In genomic region chr2:229297284-229297683, GRCh38 we compare ENCODE assay signal across 16 cellular contexts. TPM values are rescaled to one million over a fixed set of nuclear protein-coding genes. Genes with fewer than 3 reads are reported as not detected.
A peak's percentile ranks its signal among the peaks of the same experiment; 100 is the strongest.
DNase-seq lines count a peak whose midpoint lies in the region; ATAC-seq, FAIRE-seq and TF ChIP-seq lines count a peak whose summit lies in the region.
"Had no signal": no experiment of that assay in that cellular context is flagged by ENCODE, and none has a peak within 500 bp of the region (broad histone marks: within the 10 kb centered on the region; RNA-seq: fewer than 3 reads in every experiment).

No MANE protein-coding gene starts in this region.

- DNase-seq in MV-4-11 (lab: John Stamatoyannopoulos, UW): peak; percentile 87
- peak; percentile 15 for DNase-seq in bronchial epithelial cell (ENCODE audit: low read depth)
- DNase-seq in mesenchymal stem cell: no peak
- no peak for DNase-seq in activated naive CD8-positive, alpha-beta T cell treated with anti-CD3 and anti-CD28 coated beads, Interleukin-2, amount 50 U/mL, for 24 hours
- no peak for DNase-seq in WTC11 (ENCODE audit: low spot score)
- DNase-seq: activated naive CD8-positive, alpha-beta T cell treated with anti-CD3 and anti-CD28 coated beads, Interleukin-2, amount 10 ng/mL, durations not matched to agents 7 days and 5 days; CD4-positive, alpha-beta T cell; foreskin fibroblast; islet precursor cell; natural killer cell; SHP77 treated with DMSO at 0.1 percent for 48 hours had no signal

- no peaks in the 10 kb centered on the region for H3K36me3 Mint-ChIP-seq in activated naive CD8-positive, alpha-beta T cell treated with anti-CD3 and anti-CD28 coated beads, Interleukin-2, amount 50 U/mL, for 24 hours (ENCODE audit: low read depth)
- H3K36me3 Mint-ChIP-seq in WTC11: no peaks in the 10 kb centered on the region
- H3K36me3 Mint-ChIP-seq: activated naive CD8-positive, alpha-beta T cell treated with anti-CD3 and anti-CD28 coated beads, Interleukin-2, amount 10 ng/mL, durations not matched to agents 7 days and 5 days; IgD-negative memory B cell; natural killer cell had no signal

- TF ChIP-seq CTCF in bronchial epithelial cell (IDR thresholded peaks at IDR 0.05; ENCODE audit: insufficient read depth, low read length, severe bottlenecking) (no peak), WTC11 (IDR thresholded peaks at IDR 0.05) (no peak)

- H3K36me3 ChIP-seq in bronchial epithelial cell (ENCODE audit: control insufficient read depth, insufficient read depth, low read length) (no peaks in the 10 kb centered on the region), mesenchymal stem cell (ENCODE audit: control insufficient read depth in 1 of 2, insufficient read depth in 2 of 2, low read depth in 1 of 2, low read length in 2 of 2) (no peaks in the 10 kb centered on the region)

- H3K27ac Mint-ChIP-seq in activated naive CD8-positive, alpha-beta T cell treated with anti-CD3 and anti-CD28 coated beads, Interleukin-2, amount 50 U/mL, for 24 hours: no peak overlapping the region
- H3K27ac Mint-ChIP-seq in WTC11: no peak overlapping the region
- H3K27ac Mint-ChIP-seq: activated naive CD8-positive, alpha-beta T cell treated with anti-CD3 and anti-CD28 coated beads, Interleukin-2, amount 10 ng/mL, durations not matched to agents 7 days and 5 days; CD4-positive, alpha-beta T cell; IgD-negative memory B cell; natural killer cell had no signal

- no peak overlapping the region for H4K91ac ChIP-seq in mesenchymal stem cell (ENCODE audit: low read length)

- H3K18ac ChIP-seq in mesenchymal stem cell (ENCODE audit: low read depth in 1 of 2, low read length in 2 of 2): no peak overlapping the region

- CTCF ChIA-PET in WTC11 (lab: Charles Lee): interaction anchor here (0.5 kb wide), 1 partner anchor 239 kb away, joined by 5 read pairs; no protein-coding TSS in a partner anchor

- no peak overlapping the region for H2BK12ac ChIP-seq in mesenchymal stem cell (ENCODE audit: low read length in 2 of 2)

- no peak overlapping the region for H3K14ac ChIP-seq in mesenchymal stem cell (ENCODE audit: low read length in 2 of 2)

- H3K9ac ChIP-seq in mesenchymal stem cell (ENCODE audit: low read length): peak overlapping the region; percentile 56

- no peak overlapping the region for H4K8ac ChIP-seq in mesenchymal stem cell (ENCODE audit: low read length)

- H3K4me3 ChIP-seq in bronchial epithelial cell (ENCODE audit: low read depth, low read length) (no peak overlapping the region), mesenchymal stem cell (ENCODE audit: insufficient read depth in 1 of 2, low read depth in 1 of 2, low read length in 2 of 2) (no peak overlapping the region)

- ATAC-seq in GM18867 (IDR thresholded peaks at IDR 0.05; ENCODE audit: unreplicated experiment) (peak; percentile 45), GM21367 (IDR thresholded peaks at IDR 0.05; ENCODE audit: unreplicated experiment) (no peak), GM19455 (IDR thresholded peaks at IDR 0.05; ENCODE audit: unreplicated experiment) (no peak), WTC11 (no peak)
- no peak for ATAC-seq in activated naive CD8-positive, alpha-beta T cell treated with anti-CD3 and anti-CD28 coated beads, Interleukin-2, amount 50 U/mL, for 24 hours
- ATAC-seq: natural killer cell had no signal

- H3K9me3 ChIP-seq in mesenchymal stem cell (ENCODE audit: control insufficient read depth, low read length): no peaks in the 10 kb centered on the region

- no peaks in the 10 kb centered on the region for H3K27me3 Mint-ChIP-seq in activated naive CD8-positive, alpha-beta T cell treated with anti-CD3 and anti-CD28 coated beads, Interleukin-2, amount 50 U/mL, for 24 hours
- no peaks in the 10 kb centered on the region for H3K27me3 Mint-ChIP-seq in WTC11 (ENCODE audit: low read depth)
- H3K27me3 Mint-ChIP-seq: CD4-positive, alpha-beta T cell; IgD-negative memory B cell had no signal

- no peak overlapping the region for H2BK5ac ChIP-seq in mesenchymal stem cell (ENCODE audit: low read depth, low read length, poor library complexity, severe bottlenecking)

- no peaks in the 10 kb centered on the region for H3K27me3 ChIP-seq in bronchial epithelial cell (ENCODE audit: control insufficient read depth, insufficient read depth, low read length)
- H3K27me3 ChIP-seq in mesenchymal stem cell (ENCODE audit: control insufficient read depth in 1 of 2, insufficient read depth in 1 of 2, low read length in 2 of 2): no peaks in the 10 kb centered on the region

- H3K4ac ChIP-seq in mesenchymal stem cell (ENCODE audit: low read depth in 1 of 2, low read length in 2 of 2): no peak overlapping the region

- FAIRE-seq in bronchial epithelial cell (lab: Jason Lieb, UNC): peak; percentile 92

- no peak overlapping the region for H2BK120ac ChIP-seq in mesenchymal stem cell (ENCODE audit: low read depth, low read length)

- H2AK5ac ChIP-seq in mesenchymal stem cell (ENCODE audit: low read length, severe bottlenecking): no peak overlapping the region

- no peak overlapping the region for H3K4me2 ChIP-seq in mesenchymal stem cell (ENCODE audit: low read length, poor library complexity, severe bottlenecking)

- POLR2A ChIA-PET in WTC11 (lab: Charles Lee): no interaction called here

- WGBS in mesenchymal stem cell: 63% methylated on average over 6 of the region's 6 CpGs

- no peaks in the 10 kb centered on the region for H3K4me1 ChIP-seq in mesenchymal stem cell (ENCODE audit: control insufficient read depth, insufficient read depth, low read depth, low read length)

- H3K27ac ChIP-seq in mesenchymal stem cell (ENCODE audit: low read length, poor library complexity, severe bottlenecking): no peak overlapping the region
- H3K27ac ChIP-seq: VCaP had no signal

- no peaks in the 10 kb centered on the region for H3K9me3 Mint-ChIP-seq in activated naive CD8-positive, alpha-beta T cell treated with anti-CD3 and anti-CD28 coated beads, Interleukin-2, amount 50 U/mL, for 24 hours
- H3K9me3 Mint-ChIP-seq in WTC11: peaks cover 5% of the 10 kb centered on the region; the same call in 1 of the 2 replicates
- H3K9me3 Mint-ChIP-seq: CD4-positive, alpha-beta T cell had no signal

- H3K4me1 Mint-ChIP-seq in activated naive CD8-positive, alpha-beta T cell treated with anti-CD3 and anti-CD28 coated beads, Interleukin-2, amount 50 U/mL, for 24 hours: no peaks in the 10 kb centered on the region
- no peaks in the 10 kb centered on the region for H3K4me1 Mint-ChIP-seq in WTC11
- H3K4me1 Mint-ChIP-seq: activated naive CD8-positive, alpha-beta T cell treated with anti-CD3 and anti-CD28 coated beads, Interleukin-2, amount 10 ng/mL, durations not matched to agents 7 days and 5 days; IgD-negative memory B cell; natural killer cell had no signal

- H2BK15ac ChIP-seq in mesenchymal stem cell (ENCODE audit: low read depth, poor library complexity, severe bottlenecking): no peak overlapping the region

- no peak overlapping the region for H3K4me3 Mint-ChIP-seq in activated naive CD8-positive, alpha-beta T cell treated with anti-CD3 and anti-CD28 coated beads, Interleukin-2, amount 50 U/mL, for 24 hours
- H3K4me3 Mint-ChIP-seq in WTC11: no peak overlapping the region
- H3K4me3 Mint-ChIP-seq: activated naive CD8-positive, alpha-beta T cell treated with anti-CD3 and anti-CD28 coated beads, Interleukin-2, amount 10 ng/mL, durations not matched to agents 7 days and 5 days; CD4-positive, alpha-beta T cell; IgD-negative memory B cell; natural killer cell had no signal

- H3K79me1 ChIP-seq in mesenchymal stem cell (replicated peaks; ENCODE audit: low read length, poor library complexity, severe bottlenecking): no peaks in the 10 kb centered on the region

- H2AFZ ChIP-seq in mesenchymal stem cell (ENCODE audit: low read depth, low read length): no peak overlapping the region

- H3K23ac ChIP-seq in mesenchymal stem cell (ENCODE audit: low read length in 2 of 2): no peak overlapping the region

TF ChIP-seq in WTC11, 78 proteins besides CTCF, POLR2A, EP300 and RAD21 (continues in another document):
- no peak for TF ChIP-seq TEAD1 (CRISPR knock-in tag; IDR thresholded peaks at IDR 0.05)
- TF ChIP-seq, protein P1, sequence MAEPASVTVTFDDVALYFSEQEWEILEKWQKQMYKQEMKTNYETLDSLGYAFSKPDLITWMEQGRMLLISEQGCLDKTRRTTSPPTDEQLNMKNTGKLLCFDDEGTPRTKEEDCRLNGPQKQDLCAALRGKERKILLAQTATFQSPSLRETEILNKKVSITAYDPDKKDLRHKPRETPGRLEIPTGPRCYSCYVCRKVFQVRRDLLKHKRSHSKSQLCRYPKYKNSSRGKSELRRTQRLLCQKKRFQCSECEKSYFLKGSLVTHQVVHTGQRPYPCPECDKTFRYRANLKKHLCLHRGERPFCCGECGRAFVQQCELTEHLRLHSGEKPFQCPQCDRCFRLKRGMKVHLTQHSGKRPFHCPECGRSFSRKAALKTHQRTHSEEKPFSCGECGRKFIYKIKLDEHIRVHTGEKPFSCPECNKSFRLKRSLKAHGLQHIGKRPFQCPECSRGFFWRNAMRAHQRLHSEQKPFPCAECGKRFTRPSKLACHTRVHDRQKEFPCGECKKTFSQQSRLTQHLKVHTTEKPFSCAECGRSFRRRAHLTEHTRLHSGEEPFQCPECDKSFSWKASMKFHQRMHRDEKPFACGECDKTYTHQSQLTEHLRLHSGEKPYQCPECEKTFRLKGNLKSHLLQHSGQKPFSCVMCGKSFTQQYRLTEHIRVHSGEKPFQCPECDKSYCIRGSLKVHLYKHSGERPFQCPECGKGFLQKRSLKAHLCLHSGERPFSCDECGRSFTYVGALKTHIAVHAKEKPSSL (CRISPR knock-in tag; conservative IDR thresholded peaks at IDR 0.05): no peak
- no peak for TF ChIP-seq ZNF281 (CRISPR knock-in tag; IDR thresholded peaks at IDR 0.05)

RNA-seq across cellular contexts. Expression of gene PID1, which starts 26.2 kb away (rescaled TPM):
- 3.2 and 9.5 TPM in 2 replicates for total RNA-seq in bronchial epithelial cell
- polyA plus RNA-seq in mesenchymal stem cell (2013, experiment 1 of 2): 7.7 TPM
- polyA plus RNA-seq in mesenchymal stem cell (2013, experiment 2 of 2): 7.5 TPM
- total RNA-seq in WTC11 (2021): 1.2 to 2.6 TPM (median 1.3 TPM) in 3 replicates
- polyA plus RNA-seq: IgD-negative memory B cell had no signal

Comparison
In these comparisons a context has a peak if more than half of its experiments do, and no peak if none do; other contexts are left out.
1. DNase-seq: peak in MV-4-11 (single experiment) and bronchial epithelial cell (single experiment); none in mesenchymal stem cell (single experiment), activated naive CD8-positive, alpha-beta T cell treated with anti-CD3 and anti-CD28 coated beads, Interleukin-2, amount 50 U/mL, for 24 hours (single experiment) and WTC11 (single experiment).